In the genomic region with DNA sequence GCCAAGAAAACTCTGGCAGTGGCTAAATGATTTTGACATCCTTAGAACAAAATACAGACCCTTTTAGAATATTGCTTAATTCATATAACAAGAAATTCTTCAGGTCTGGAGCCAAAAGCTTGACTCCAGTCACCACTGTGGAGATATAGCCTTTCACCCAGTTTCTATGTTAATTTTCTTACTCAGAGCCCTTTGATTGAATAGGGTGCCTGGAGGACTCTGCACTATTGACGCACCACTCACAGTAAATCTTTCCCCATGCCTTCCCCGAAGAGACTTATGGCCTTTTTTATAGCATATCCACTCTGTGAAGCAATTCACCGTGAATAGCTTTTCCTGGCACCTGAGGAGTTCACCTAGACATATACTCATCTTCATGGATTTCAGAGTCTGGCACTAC, we compare ENCODE assay signal across 15 cellular contexts.
DNase-seq lines count a peak whose midpoint lies in the region; ATAC-seq, FAIRE-seq and TF ChIP-seq lines count a peak whose summit lies in the region.
"Had no signal": no experiment of that assay in that cellular context is flagged by ENCODE, and none has a peak within 500 bp of the region (broad histone marks: within the 10 kb centered on the region; RNA-seq: fewer than 3 reads in every experiment).

No MANE protein-coding gene starts in this region.

- H3K9me3 ChIP-seq in endodermal cell (ENCODE audit: control insufficient read depth, low read length) (no peaks in the 10 kb centered on the region), liver (ENCODE audit: control insufficient read depth in 4 of 4, low read length in 3 of 4) (no peaks in the 10 kb centered on the region), small intestine (ENCODE audit: control insufficient read depth, low read depth) (no peaks in the 10 kb centered on the region)
- H3K9me3 ChIP-seq: MG63 had no signal

- no peaks in the 10 kb centered on the region for H3K27me3 Mint-ChIP-seq in endodermal cell (ENCODE audit: insufficient read depth)
- H3K27me3 Mint-ChIP-seq: B cell; CD4-positive, CD25-positive, alpha-beta regulatory T cell had no signal

- H3K4me3 Mint-ChIP-seq in endodermal cell = no peak overlapping the region
- H3K4me3 Mint-ChIP-seq: B cell; CD4-positive, CD25-positive, alpha-beta regulatory T cell had no signal

- FAIRE-seq in small intestine (lab: Jason Lieb, UNC) = no peak

- H3K27me3 ChIP-seq in endodermal cell (ENCODE audit: control insufficient read depth, insufficient read depth, low read length, poor library complexity, severe bottlenecking) (no peaks in the 10 kb centered on the region), liver (ENCODE audit: control insufficient read depth in 4 of 4, insufficient read depth in 4 of 4, low read length in 3 of 4) (no peaks in the 10 kb centered on the region), small intestine (ENCODE audit: control insufficient read depth in 2 of 2, insufficient read depth in 2 of 2, low read length in 2 of 2) (no peaks in the 10 kb centered on the region), H7 (ENCODE audit: control insufficient read depth, insufficient read depth, low read length) (no peaks in the 10 kb centered on the region)
- H3K27me3 ChIP-seq: MG63 had no signal

- no peaks in the 10 kb centered on the region for H3K4me1 ChIP-seq in endodermal cell (ENCODE audit: control insufficient read depth, insufficient read depth, low read length)
- peaks cover 0 to 2% (median under 1%) of the 10 kb centered on the region in 4 donors for H3K4me1 ChIP-seq in liver (ENCODE audit: control insufficient read depth in 4 of 4, insufficient read depth in 4 of 4, low read length in 3 of 4)
- no peaks in the 10 kb centered on the region for H3K4me1 ChIP-seq in small intestine (ENCODE audit: control insufficient read depth in 2 of 2, insufficient read depth in 1 of 2, low read depth in 1 of 2, low read length in 1 of 2)

- 86 to 92% methylated on average over 3 of the region's 3 CpGs for WGBS in endodermal cell (ENCODE audit: insufficient coverage in 1 of 2, insufficient read length in 1 of 2), 2 experiments
- 46% methylated on average over 3 of the region's 3 CpGs for WGBS in liver
- WGBS in small intestine, 3 donors = 11 to 45% (median 27%) methylated on average over 3 of the region's 3 CpGs

- peaks cover 4% of the 10 kb centered on the region for H3K4me1 Mint-ChIP-seq in endodermal cell
- H3K4me1 Mint-ChIP-seq: B cell; CD4-positive, CD25-positive, alpha-beta regulatory T cell had no signal

- H3K27ac Mint-ChIP-seq in endodermal cell = peak overlapping the region; percentile 3
- H3K27ac Mint-ChIP-seq: B cell; CD4-positive, CD25-positive, alpha-beta regulatory T cell had no signal

- DNase-seq in DMS53 (lab: John Stamatoyannopoulos, UW) = peak; percentile 43
- DNase-seq in DMS53 treated with DMSO at 0.1 percent for 48 hours (lab: John Stamatoyannopoulos, UW; ENCODE audit: unreplicated experiment) = no peak
- DNase-seq in endodermal cell = no peak
- DNase-seq in small intestine = peak; percentile 32
- DNase-seq in H7 = no peak
- DNase-seq: CD4-positive, CD25-positive, alpha-beta regulatory T cell; MG63; NCI-H1092 treated with DMSO at 0.1 percent for 48 hours; NCI-H748 treated with DMSO at 0.1 percent for 48 hours; RPMI8226 had no signal

- no peak for TF ChIP-seq RAD21 in liver (IDR thresholded peaks at IDR 0.05)

- H3K9ac ChIP-seq in endodermal cell (ENCODE audit: extremely low read depth, low read length, poor library complexity, severe bottlenecking) (no peak overlapping the region), liver (ENCODE audit: low read depth in 1 of 2, low read length in 2 of 2) (no peak overlapping the region)

- no peak overlapping the region for H3K4me3 ChIP-seq in endodermal cell (ENCODE audit: low read length)
- H3K4me3 ChIP-seq in liver (ENCODE audit: low read depth in 1 of 3, low read length in 3 of 3) = no peak overlapping the region
- H3K4me3 ChIP-seq in small intestine (ENCODE audit: low read depth in 1 of 2, low read length in 2 of 2) = no peak overlapping the region
- no peak overlapping the region for H3K4me3 ChIP-seq in H7 (ENCODE audit: insufficient read depth, low read depth, low read length)
- H3K4me3 ChIP-seq: MG63 had no signal

- ATAC-seq in GM18868 (IDR thresholded peaks at IDR 0.05; ENCODE audit: unreplicated experiment) = no peak
- no peak for ATAC-seq in GM18873 (IDR thresholded peaks at IDR 0.05; ENCODE audit: low FRiP score, unreplicated experiment)

- TF ChIP-seq CTCF in endodermal cell (conservative IDR thresholded peaks at IDR 0.05) = no peak
- no peak for TF ChIP-seq CTCF in liver (IDR thresholded peaks at IDR 0.05; ENCODE audit: low read depth, low read length, missing input control)

- no peaks in the 10 kb centered on the region for H3K9me3 Mint-ChIP-seq in endodermal cell

- H3K36me3 ChIP-seq in endodermal cell (ENCODE audit: control insufficient read depth, insufficient read depth, low read length) = no peaks in the 10 kb centered on the region
- H3K36me3 ChIP-seq in liver (ENCODE audit: control insufficient read depth in 4 of 4, insufficient read depth in 3 of 4, low read depth in 1 of 4, low read length in 3 of 4) = no peaks in the 10 kb centered on the region
- H3K36me3 ChIP-seq in small intestine (ENCODE audit: control insufficient read depth in 2 of 2, insufficient read depth in 2 of 2, low read length in 2 of 2) = no peaks in the 10 kb centered on the region
- H3K36me3 ChIP-seq in H7 (replicated peaks; ENCODE audit: control insufficient read depth, insufficient read depth, low read length) = no peaks in the 10 kb centered on the region
- H3K36me3 ChIP-seq: MG63 had no signal

- H3K27ac ChIP-seq in endodermal cell (ENCODE audit: low read depth, low read length) (no peak overlapping the region), liver (ENCODE audit: low read depth in 1 of 2, low read length in 2 of 2) (no peak overlapping the region), small intestine (ENCODE audit: low read depth in 1 of 2, low read length in 1 of 2) (no peak overlapping the region)
- H3K27ac ChIP-seq: 22Rv1 had no signal

- H3K36me3 Mint-ChIP-seq in endodermal cell (ENCODE audit: low read depth) = no peaks in the 10 kb centered on the region
- H3K36me3 Mint-ChIP-seq: CD4-positive, CD25-positive, alpha-beta regulatory T cell had no signal

TF ChIP-seq in liver, 16 proteins besides CTCF, POLR2A, EP300 and RAD21:
- no peak for TF ChIP-seq EGR1 (IDR thresholded peaks at IDR 0.05; ENCODE audit: low read depth in 2 of 2)
- peak; percentile 37 to 61 for TF ChIP-seq RXRA (IDR thresholded peaks at IDR 0.05)
- TF ChIP-seq, protein P1, sequence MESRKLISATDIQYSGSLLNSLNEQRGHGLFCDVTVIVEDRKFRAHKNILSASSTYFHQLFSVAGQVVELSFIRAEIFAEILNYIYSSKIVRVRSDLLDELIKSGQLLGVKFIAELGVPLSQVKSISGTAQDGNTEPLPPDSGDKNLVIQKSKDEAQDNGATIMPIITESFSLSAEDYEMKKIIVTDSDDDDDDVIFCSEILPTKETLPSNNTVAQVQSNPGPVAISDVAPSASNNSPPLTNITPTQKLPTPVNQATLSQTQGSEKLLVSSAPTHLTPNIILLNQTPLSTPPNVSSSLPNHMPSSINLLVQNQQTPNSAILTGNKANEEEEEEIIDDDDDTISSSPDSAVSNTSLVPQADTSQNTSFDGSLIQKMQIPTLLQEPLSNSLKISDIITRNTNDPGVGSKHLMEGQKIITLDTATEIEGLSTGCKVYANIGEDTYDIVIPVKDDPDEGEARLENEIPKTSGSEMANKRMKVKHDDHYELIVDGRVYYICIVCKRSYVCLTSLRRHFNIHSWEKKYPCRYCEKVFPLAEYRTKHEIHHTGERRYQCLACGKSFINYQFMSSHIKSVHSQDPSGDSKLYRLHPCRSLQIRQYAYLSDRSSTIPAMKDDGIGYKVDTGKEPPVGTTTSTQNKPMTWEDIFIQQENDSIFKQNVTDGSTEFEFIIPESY (IDR thresholded peaks at IDR 0.05) = no peak
- peak; percentile 48 to 65 for TF ChIP-seq HNF4A (conservative IDR thresholded peaks at IDR 0.05)
- no peak for TF ChIP-seq FOXA1 (IDR thresholded peaks at IDR 0.05)
- TF ChIP-seq GABPA (IDR thresholded peaks at IDR 0.05 in 1 of 2, conservative IDR thresholded peaks at IDR 0.05 in 1 of 2) = no peak
- no peak for TF ChIP-seq ATF3 (IDR thresholded peaks at IDR 0.05)
- TF ChIP-seq SP1 (IDR thresholded peaks at IDR 0.05) = peak; percentile 70
- no peak for TF ChIP-seq TAF1 (conservative IDR thresholded peaks at IDR 0.05)
- no peak for TF ChIP-seq FOXA2 (IDR thresholded peaks at IDR 0.05)
- TF ChIP-seq, protein P2, sequence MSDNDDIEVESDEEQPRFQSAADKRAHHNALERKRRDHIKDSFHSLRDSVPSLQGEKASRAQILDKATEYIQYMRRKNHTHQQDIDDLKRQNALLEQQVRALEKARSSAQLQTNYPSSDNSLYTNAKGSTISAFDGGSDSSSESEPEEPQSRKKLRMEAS (IDR thresholded peaks at IDR 0.05) = no peak
- TF ChIP-seq JUND (IDR thresholded peaks at IDR 0.05) = no peak

Comparison
In these comparisons a context has a peak if more than half of its experiments do, and no peak if none do; other contexts are left out.
1. DNase-seq: peak in DMS53 (single experiment) and small intestine (single experiment); none in DMS53 treated with DMSO at 0.1 percent for 48 hours (single experiment), endodermal cell (single experiment) and H7 (single experiment).